ENCODE assay signal across 20 cellular contexts in genomic region chr13:38395505-38395803, GRCh38. TPM values are rescaled to one million over a fixed set of nuclear protein-coding genes. Genes with fewer than 3 reads are reported as not detected.
DNase-seq lines count a peak whose midpoint lies in the region; ATAC-seq and TF ChIP-seq lines count a peak whose summit lies in the region.
"Had no signal": no experiment of that assay in that cellular context is flagged by ENCODE, and none has a peak within 500 bp of the region (broad histone marks: within the 10 kb centered on the region; RNA-seq: fewer than 3 reads in every experiment).

No MANE protein-coding gene starts in this region.

- H4K20me1 ChIP-seq in mammary epithelial cell (ENCODE audit: insufficient read depth, low read length) (no peaks in the 10 kb centered on the region), smooth muscle cell (ENCODE audit: low read depth) (no peaks in the 10 kb centered on the region)

- peaks cover 6% of the 10 kb centered on the region for H3F3A ChIP-seq in smooth muscle cell (ENCODE audit: low read depth)

- ATAC-seq in upper lobe of right lung (no peak), aorta (ENCODE audit: low FRiP score) (no peak)
- ATAC-seq: activated CD4-positive, alpha-beta T cell treated with anti-CD3 and anti-CD28 coated beads for 36 hours; body of pancreas had no signal

- TF ChIP-seq CTCF in mammary epithelial cell (conservative IDR thresholded peaks at IDR 0.05 in 1 of 2, IDR thresholded peaks at IDR 0.05 in 1 of 2; ENCODE audit: extremely low read depth in 1 of 2, insufficient read depth in 1 of 2, low read depth in 1 of 2, low read length in 2 of 2) (no peak), smooth muscle cell (IDR thresholded peaks at IDR 0.05; ENCODE audit: borderline replicate concordance, insufficient read depth, poor library complexity, severe bottlenecking) (no peak), upper lobe of right lung (IDR thresholded peaks at IDR 0.05) (no peak)

- no peak overlapping the region for H3K9ac ChIP-seq in mammary epithelial cell (ENCODE audit: insufficient read depth, low read length)
- peak overlapping the region; percentile 80 for H3K9ac ChIP-seq in smooth muscle cell (ENCODE audit: low read depth)

- CTCF ChIA-PET in mammary epithelial cell (lab: Charles Lee; ENCODE audit: low non-redundant PET) = no interaction called here

- in situ Hi-C loops in mammary epithelial cell (cut with MboI; ENCODE audit: low sequenced_read_pairs in 2 of 2) = no loop called here

- peaks cover 23% of the 10 kb centered on the region for H3K4me1 ChIP-seq in mammary epithelial cell (ENCODE audit: insufficient read depth, low read length)
- H3K4me1 ChIP-seq in smooth muscle cell (ENCODE audit: low read depth) = peaks cover 11% of the 10 kb centered on the region
- no peaks in the 10 kb centered on the region for H3K4me1 ChIP-seq in upper lobe of right lung
- no peaks in the 10 kb centered on the region for H3K4me1 ChIP-seq in aorta (ENCODE audit: control insufficient read depth in 1 of 2, insufficient read depth in 2 of 2, low read length in 2 of 2)
- H3K4me1 ChIP-seq: body of pancreas had no signal

- H3K36me3 ChIP-seq in mammary epithelial cell (ENCODE audit: insufficient read depth, low read length) (no peaks in the 10 kb centered on the region), smooth muscle cell (ENCODE audit: low read depth) (no peaks in the 10 kb centered on the region), upper lobe of right lung (no peaks in the 10 kb centered on the region), aorta (ENCODE audit: control insufficient read depth in 1 of 2, insufficient read depth in 2 of 2, low read length in 1 of 2) (no peaks in the 10 kb centered on the region)

- intact Hi-C loops in mammary epithelial cell (cut with micrococcal nuclease) (no loop called here), upper lobe of right lung (cut with DNase I) (no loop called here), aorta (cut with DNase I) (no loop called here)

- no peak overlapping the region for H3K4me3 ChIP-seq in mammary epithelial cell (replicated peaks in 1 of 3; ENCODE audit: insufficient read depth in 1 of 3, low read depth in 2 of 3, low read length in 3 of 3)
- no peak overlapping the region for H3K4me3 ChIP-seq in smooth muscle cell
- H3K4me3 ChIP-seq in upper lobe of right lung = no peak overlapping the region
- H3K4me3 ChIP-seq in aorta (ENCODE audit: low read length in 2 of 2) = no peak overlapping the region
- H3K4me3 ChIP-seq: body of pancreas had no signal

- H3K79me2 ChIP-seq in mammary epithelial cell (ENCODE audit: insufficient read depth, low read length) = no peaks in the 10 kb centered on the region
- H3K79me2 ChIP-seq in smooth muscle cell (ENCODE audit: low read depth) = no peaks in the 10 kb centered on the region

- 26% methylated on average over 3 of the region's 3 CpGs for WGBS in mammary epithelial cell (ENCODE audit: low coverage, missing lambda C conversion rate)
- WGBS in smooth muscle cell (ENCODE audit: low lambda C conversion rate) = 12% methylated on average over 3 of the region's 3 CpGs
- 79 to 87% methylated on average over 3 of the region's 3 CpGs for WGBS in aorta, 2 donors

- peak overlapping the region; percentile 59 for H2AFZ ChIP-seq in mammary epithelial cell (ENCODE audit: low read depth, low read length)
- no peak overlapping the region for H2AFZ ChIP-seq in smooth muscle cell (ENCODE audit: low read depth)

- dilution Hi-C loops in mammary epithelial cell (cut with HindIII; ENCODE audit: low sequenced_read_pairs) = no loop called here

- no peaks in the 10 kb centered on the region for H3K27me3 ChIP-seq in mammary epithelial cell (ENCODE audit: insufficient read depth, low read length)
- no peaks in the 10 kb centered on the region for H3K27me3 ChIP-seq in smooth muscle cell (ENCODE audit: low read depth)
- H3K27me3 ChIP-seq in upper lobe of right lung = peaks cover 4% of the 10 kb centered on the region
- H3K27me3 ChIP-seq in aorta (ENCODE audit: control insufficient read depth in 1 of 2, insufficient read depth in 2 of 2, low read length in 1 of 2) = no peaks in the 10 kb centered on the region
- H3K27me3 ChIP-seq: body of pancreas had no signal

- no peaks in the 10 kb centered on the region for H3K9me3 ChIP-seq in mammary epithelial cell (replicated peaks; ENCODE audit: insufficient read depth, low read length)
- H3K9me3 ChIP-seq in smooth muscle cell (replicated peaks; ENCODE audit: low read depth) = no peaks in the 10 kb centered on the region
- no peaks in the 10 kb centered on the region for H3K9me3 ChIP-seq in upper lobe of right lung
- H3K9me3 ChIP-seq in aorta (ENCODE audit: control insufficient read depth, low read length) = no peaks in the 10 kb centered on the region
- H3K9me3 ChIP-seq: body of pancreas had no signal

- no TSS peak for BruUV-seq in mammary epithelial cell (replicated peaks; lab: Mats Ljungman, UMichigan)

- peak overlapping the region; percentile 50 for H3K4me2 ChIP-seq in mammary epithelial cell (ENCODE audit: insufficient read depth, low read depth, low read length)
- H3K4me2 ChIP-seq in smooth muscle cell = peak overlapping the region; percentile 77

- H3K27ac ChIP-seq in mammary epithelial cell (ENCODE audit: insufficient read depth, low read depth, low read length) (peak overlapping the region; percentile 62), smooth muscle cell (ENCODE audit: low read depth) (peak overlapping the region; percentile 96), upper lobe of right lung (no peak overlapping the region), aorta (ENCODE audit: low read depth in 1 of 2, low read length in 2 of 2) (no peak overlapping the region)
- H3K27ac ChIP-seq: 22Rv1, body of pancreas had no signal

- peak; percentile 9 for DNase-seq in DMS53 (lab: John Stamatoyannopoulos, UW)
- DNase-seq in DMS53 treated with DMSO at 0.1 percent for 48 hours (lab: John Stamatoyannopoulos, UW; ENCODE audit: unreplicated experiment) = no peak
- DNase-seq in mammary epithelial cell = peak; percentile 85
- DNase-seq in islet precursor cell = peak; percentile 66
- DNase-seq in smooth muscle cell (lab: John Stamatoyannopoulos, UW; ENCODE audit: unreplicated experiment) = no peak
- no peak for DNase-seq in upper lobe of right lung
- no peak for DNase-seq in aorta
- no peak for DNase-seq in NCI-H69 (lab: John Stamatoyannopoulos, UW)
- DNase-seq: activated CD4-positive, alpha-beta T cell treated with anti-CD3 and anti-CD28 coated beads for 36 hours; activated CD8-positive, alpha-beta memory T cell treated with anti-CD3 and anti-CD28 coated beads for 24 hours; activated effector memory CD4-positive, alpha-beta T cell treated with anti-CD3 and anti-CD28 coated beads, Interleukin-2, amount 50 U/mL, for 16 hours; activated naive CD8-positive, alpha-beta T cell treated with anti-CD3 and anti-CD28 coated beads, Interleukin-2, amount 10 ng/mL, durations not matched to agents 7 days and 5 days; body of pancreas; Calu3; naive B cell; NCI-H1092 treated with DMSO at 0.1 percent for 48 hours; NCI-H187; NCI-H524; occipital lobe had no signal

RNA-seq across cellular contexts. Expression of gene UFM1, which starts 45.8 kb away (rescaled TPM):
- total RNA-seq in mammary epithelial cell (10 to 100 TPM; 67.4 to 97.5 TPM), smooth muscle cell (135 and 179 TPM in 2 replicates), upper lobe of right lung (60.5 TPM), aorta (10 to 100 TPM; 53.8 to 70.2 TPM)
- polyA plus RNA-seq in mammary epithelial cell (30.7 TPM), smooth muscle cell (93.6 and 103 TPM in 2 replicates), aorta (10 to 100 TPM; 35.1 to 58.7 TPM)
- polyA minus RNA-seq in mammary epithelial cell = 4.7 TPM

Comparison
In these comparisons a context has a peak if more than half of its experiments do, and no peak if none do; other contexts are left out.
1. DNase-seq: peak in DMS53 (single experiment), mammary epithelial cell (single experiment) and islet precursor cell (single experiment); none in DMS53 treated with DMSO at 0.1 percent for 48 hours (single experiment), smooth muscle cell (single experiment), upper lobe of right lung (single experiment), aorta (0 of 2) and NCI-H69 (single experiment).
2. H3K27ac ChIP-seq: peak in mammary epithelial cell (single experiment) and smooth muscle cell (single experiment); none in upper lobe of right lung (single experiment) and aorta (0 of 2).